ENCODE assay signal across 8 cellular contexts in the genomic region with DNA sequence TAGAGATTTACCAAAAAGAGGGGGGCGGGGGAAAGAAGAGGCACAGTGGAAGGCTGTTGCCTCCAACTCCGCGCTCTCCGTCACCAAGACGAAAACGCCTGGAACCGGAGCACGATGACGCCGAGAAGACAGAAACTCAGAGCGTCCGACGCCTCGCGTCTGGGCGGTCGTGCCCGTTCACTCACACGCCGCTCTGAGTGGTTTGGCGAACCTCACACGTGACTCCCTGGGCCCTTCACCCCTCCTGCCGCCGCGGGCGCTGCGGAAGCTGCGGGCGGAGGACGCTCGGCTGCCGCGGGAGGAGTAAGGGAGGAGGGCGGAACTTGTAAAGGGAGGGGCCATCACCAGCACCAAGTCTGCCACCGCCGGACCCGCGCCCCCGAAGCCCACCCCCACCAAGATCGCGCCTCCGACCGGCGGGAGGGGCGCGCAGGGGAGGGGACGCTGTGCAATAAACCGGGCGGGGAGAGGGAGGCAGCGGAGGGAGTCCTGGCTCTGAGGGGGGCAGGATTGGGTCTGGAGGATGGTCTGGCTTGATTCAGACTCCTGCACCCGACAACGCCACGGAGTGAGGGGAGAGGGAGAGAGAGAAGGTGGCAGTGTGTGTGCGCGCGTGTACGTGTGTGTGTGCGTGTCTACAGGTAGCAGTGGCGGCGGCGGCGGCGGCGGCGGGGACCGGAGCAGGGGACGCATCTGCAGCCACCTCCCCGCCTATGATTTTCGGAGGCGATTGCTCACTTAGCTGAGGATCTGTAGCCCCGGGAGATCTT. TPM values are rescaled to one million over a fixed set of nuclear protein-coding genes. Genes with fewer than 3 reads are reported as not detected.
DNase-seq lines count a peak whose midpoint lies in the region; ATAC-seq, FAIRE-seq and TF ChIP-seq lines count a peak whose summit lies in the region.

No MANE protein-coding gene starts in this region.

- in situ Hi-C loops in GM13976 (cut with MboI; ENCODE audit: low sequenced_read_pairs, unreplicated experiment) = no loop called here

- H3K36me3 ChIP-seq in colonic mucosa (no peaks in the 10 kb centered on the region), keratinocyte (ENCODE audit: control insufficient read depth in 2 of 2, extremely low read depth in 1 of 2, insufficient read depth in 2 of 2, low read length in 2 of 2) (no peaks in the 10 kb centered on the region), small intestine (ENCODE audit: control insufficient read depth in 2 of 2, insufficient read depth in 2 of 2, low read length in 2 of 2) (no peaks in the 10 kb centered on the region)

- 1 to 2% (median 1%) methylated on average over 63 to 71 of the region's 71 CpGs for WGBS in small intestine, 3 donors

- H3K9me3 ChIP-seq in colonic mucosa (no peaks in the 10 kb centered on the region), keratinocyte (ENCODE audit: control insufficient read depth, low read depth, low read length) (no peaks in the 10 kb centered on the region), small intestine (ENCODE audit: control insufficient read depth, low read depth) (no peaks in the 10 kb centered on the region)

- FAIRE-seq in keratinocyte (lab: Jason Lieb, UNC) = no peak
- no peak for FAIRE-seq in small intestine (lab: Jason Lieb, UNC)

- peaks cover 27% of the 10 kb centered on the region for H3K27me3 ChIP-seq in colonic mucosa
- H3K27me3 ChIP-seq in keratinocyte (ENCODE audit: control insufficient read depth, extremely low read depth, insufficient read depth, low read length) = peaks cover 36% of the 10 kb centered on the region
- peaks cover 0 to 2% of the 10 kb centered on the region in 2 donors for H3K27me3 ChIP-seq in small intestine (ENCODE audit: control insufficient read depth in 2 of 2, insufficient read depth in 2 of 2, low read length in 2 of 2)

- H2AFZ ChIP-seq in keratinocyte (ENCODE audit: control insufficient read depth, low read length) = peak overlapping the region; percentile 89

- H3K4me2 ChIP-seq in keratinocyte (ENCODE audit: control insufficient read depth, extremely low read depth, insufficient read depth, low read depth, low read length) = peak overlapping the region; percentile 95

- DNase-seq in A172 (ENCODE audit: low spot score) (peak; percentile 73), GM13976 (ENCODE audit: low spot score) (peak; percentile 63), NCI-H1436 treated with DMSO at 0.1 percent for 48 hours (lab: John Stamatoyannopoulos, UW) (peak; percentile 93), T-helper 2 cell (peak in 3 of 5 experiments; percentile 3 to 90 (median 17)), colonic mucosa (peak; percentile 78), keratinocyte (ENCODE audit: low read depth, low spot score) (no peak), small intestine (peak; percentile 48)

- TF ChIP-seq CTCF in GM13976 (IDR thresholded peaks at IDR 0.05; ENCODE audit: borderline replicate concordance, control extremely low read depth, extremely low read depth, insufficient read depth, missing control alignments) (no peak), colonic mucosa (IDR thresholded peaks at IDR 0.05) (no peak), keratinocyte (optimal IDR thresholded peaks at IDR 0.05 in 1 of 3, IDR thresholded peaks at IDR 0.05 in 1 of 3, conservative IDR thresholded peaks at IDR 0.05 in 1 of 3; ENCODE audit: extremely low read depth in 1 of 3, insufficient read depth in 2 of 3, low read length in 3 of 3) (no peak)

- H4K20me1 ChIP-seq in keratinocyte (ENCODE audit: control insufficient read depth, extremely low read depth, insufficient read depth, low read length) = no peaks in the 10 kb centered on the region

- H3K4me3 ChIP-seq in colonic mucosa = peak overlapping the region; percentile 46
- H3K4me3 ChIP-seq in keratinocyte (ENCODE audit: control insufficient read depth in 2 of 3, extremely low read depth in 1 of 3, insufficient read depth in 2 of 3, low read depth in 1 of 3, low read length in 3 of 3) = peak overlapping the region; percentile 51 to 74 (median 55)
- H3K4me3 ChIP-seq in small intestine (ENCODE audit: low read depth in 1 of 2, low read length in 2 of 2) = peak overlapping the region; percentile 51 to 64

- H3K9me1 ChIP-seq in keratinocyte (ENCODE audit: control insufficient read depth, extremely low read depth, insufficient read depth, low read length) = no peaks in the 10 kb centered on the region

- H3K79me2 ChIP-seq in keratinocyte (ENCODE audit: control insufficient read depth, insufficient read depth, low read length) = no peaks in the 10 kb centered on the region

- ATAC-seq in HG02870 (IDR thresholded peaks at IDR 0.05; ENCODE audit: unreplicated experiment) = peak; percentile 94

- H3K9ac ChIP-seq in colonic mucosa (ENCODE audit: low read depth in 2 of 2, low read length in 2 of 2) (peak overlapping the region; percentile 53 to 54), keratinocyte (ENCODE audit: control insufficient read depth, extremely low read depth, insufficient read depth, low read length) (peak overlapping the region; percentile 47)

- H3K4me1 ChIP-seq in colonic mucosa (no peaks in the 10 kb centered on the region), keratinocyte (ENCODE audit: control insufficient read depth, extremely low read depth, insufficient read depth, low read length) (peaks cover 12% of the 10 kb centered on the region), small intestine (ENCODE audit: control insufficient read depth in 2 of 2, insufficient read depth in 1 of 2, low read depth in 1 of 2, low read length in 1 of 2) (peaks cover 0 to 1% of the 10 kb centered on the region in 2 donors)

- H3K27ac ChIP-seq in colonic mucosa = peak overlapping the region; percentile 37
- H3K27ac ChIP-seq in keratinocyte (ENCODE audit: control insufficient read depth, insufficient read depth, low read length) = no peak overlapping the region
- peak overlapping the region in 1 of 2 donors; percentile 80 for H3K27ac ChIP-seq in small intestine (ENCODE audit: low read depth in 1 of 2, low read length in 1 of 2)

- dilution Hi-C loops in keratinocyte (cut with MboI; ENCODE audit: extremely low pct_ligation_motif_present, low sequenced_read_pairs) = no loop called here

- intact Hi-C loops in colonic mucosa (cut with DNase I) = no loop called here

RNA-seq across cellular contexts. Expression of a gene that starts 1.9 kb away (rescaled TPM):
- total RNA-seq in A172 (2014; rRNA removed; shearing (Covaris generic)) = 0.50 and 0.72 TPM in 2 replicates
- 1 to 10 TPM in 1 of 2 donors, under 1 TPM in 1; 0.67 to 1.3 TPM for total RNA-seq in colonic mucosa
- 0.10 TPM in 1 of 3 replicates, not detected in the others for polyA plus RNA-seq in keratinocyte
- polyA plus RNA-seq in keratinocyte (2011; ENCODE audit: low read depth) = not detected
- polyA plus RNA-seq in keratinocyte (2011; cell fraction: cytosol; rRNA removed) = not detected in 2 replicates
- polyA plus RNA-seq in keratinocyte (2011; cell fraction: nucleus; rRNA removed) = not detected in 2 replicates
- polyA plus RNA-seq in keratinocyte (2012; ENCODE audit: low replicate concordance) = not detected in 2 replicates
- not detected in 3 replicates for polyA minus RNA-seq in keratinocyte
- not detected for polyA minus RNA-seq in keratinocyte (2011; cell fraction: cytosol; rRNA and poly(A)+ RNA removed)
- polyA minus RNA-seq in keratinocyte (2011; cell fraction: nucleus; rRNA and poly(A)+ RNA removed) = not detected in 2 replicates
- under 1 TPM in 1 of 3 donors, not detected in 2; 0.92 TPM for polyA plus RNA-seq in small intestine
